In genomic region chr19:49761625-49762311, GRCh38 we compare ENCODE assay signal across 7 cellular contexts. TPM values are rescaled to one million over a fixed set of nuclear protein-coding genes. Genes with fewer than 3 reads are reported as not detected.
DNase-seq lines count a peak whose midpoint lies in the region; ATAC-seq and TF ChIP-seq lines count a peak whose summit lies in the region.

No MANE protein-coding gene starts in this region.

- peaks cover 7% of the 10 kb centered on the region for H3K4me1 ChIP-seq in HEK293 (ENCODE audit: control insufficient read depth, insufficient read depth, low read length)
- H3K4me1 ChIP-seq in RWPE2 (ENCODE audit: insufficient read depth, poor library complexity, severe bottlenecking), result peaks cover 8% of the 10 kb centered on the region
- peaks cover 34% of the 10 kb centered on the region for H3K4me1 ChIP-seq in skeletal muscle satellite cell (ENCODE audit: control insufficient read depth, insufficient read depth, low read length)

- no peak for TF ChIP-seq CTCF in HEK293 (tag by site-specific recombination; IDR thresholded peaks at IDR 0.05)
- peak; percentile 13 for TF ChIP-seq CTCF in RWPE2 (IDR thresholded peaks at IDR 0.05; ENCODE audit: poor library complexity, severe bottlenecking)
- peak; percentile 40 for TF ChIP-seq CTCF in fibroblast of pulmonary artery (IDR thresholded peaks at IDR 0.05; ENCODE audit: low read length, missing control alignments)

- H3K4me2 ChIP-seq in skeletal muscle satellite cell (ENCODE audit: low read length), result no peak overlapping the region

- CTCF ChIA-PET in HEK293 (lab: Yijun Ruan, JAX), result interaction anchor here (0.6 to 1.0 kb wide), 2 partner anchors 10 to 35 kb away, joined by 3 read pairs; no protein-coding TSS in a partner anchor

- H3K9me3 ChIP-seq in HEK293 (ENCODE audit: control insufficient read depth, insufficient read depth, low read depth, low read length), result no peaks in the 10 kb centered on the region
- H3K9me3 ChIP-seq in RWPE2 (ENCODE audit: severe bottlenecking), result no peaks in the 10 kb centered on the region
- H3K9me3 ChIP-seq in skeletal muscle satellite cell (replicated peaks; ENCODE audit: low read length), result no peaks in the 10 kb centered on the region

- peak overlapping the region; percentile 42 for H3K9ac ChIP-seq in skeletal muscle satellite cell (ENCODE audit: low read depth, low read length)

- no peaks in the 10 kb centered on the region for H3K36me3 ChIP-seq in HEK293 (ENCODE audit: control insufficient read depth in 2 of 2, insufficient read depth in 1 of 2, low read length in 2 of 2)
- no peaks in the 10 kb centered on the region for H3K36me3 ChIP-seq in RWPE2 (ENCODE audit: low read depth)
- no peaks in the 10 kb centered on the region for H3K36me3 ChIP-seq in skeletal muscle satellite cell (ENCODE audit: insufficient read depth, low read length)

- H3K27ac ChIP-seq in HEK293 (ENCODE audit: extremely low read depth, low read depth, low read length) (no peak overlapping the region), RWPE2 (ENCODE audit: poor library complexity, severe bottlenecking) (no peak overlapping the region)

- POLR2A ChIA-PET in HEK293 (lab: Yijun Ruan, JAX), result no interaction called here

- ATAC-seq in RWPE2 (ENCODE audit: low read depth) (no peak), GM18873 (IDR thresholded peaks at IDR 0.05; ENCODE audit: low FRiP score, unreplicated experiment) (no peak)

- no peak overlapping the region for H3K4me3 ChIP-seq in HEK293 (ENCODE audit: low read depth, low read length)
- no peak overlapping the region for H3K4me3 ChIP-seq in RWPE2 (ENCODE audit: severe bottlenecking)
- H3K4me3 ChIP-seq in fibroblast of pulmonary artery (replicated peaks; ENCODE audit: low read depth, low read length), result no peak overlapping the region
- no peak overlapping the region for H3K4me3 ChIP-seq in skeletal muscle satellite cell (ENCODE audit: low read length)

- DNase-seq in RWPE2 (ENCODE audit: low spot score) (no peak), fibroblast of pulmonary artery (ENCODE audit: low read depth) (peak; percentile 74), NCI-H510A (lab: John Stamatoyannopoulos, UW) (no peak), DMS79 treated with DMSO at 0.1 percent for 48 hours (lab: John Stamatoyannopoulos, UW) (no peak)

- no peaks in the 10 kb centered on the region for H3K27me3 ChIP-seq in RWPE2 (ENCODE audit: insufficient read depth, poor library complexity, severe bottlenecking)
- H3K27me3 ChIP-seq in skeletal muscle satellite cell (ENCODE audit: control insufficient read depth, insufficient read depth, low read length), result no peaks in the 10 kb centered on the region

TF ChIP-seq in HEK293, 187 proteins besides CTCF, POLR2A, EP300 and RAD21:
- TF ChIP-seq ZIC2 (tag by site-specific recombination; IDR thresholded peaks at IDR 0.05) (peak; percentile 66), ZBTB6 (tag by site-specific recombination; IDR thresholded peaks at IDR 0.05) (no peak)

RNA-seq across cellular contexts. Expression of gene TSKS, which starts 1.3 kb away (rescaled TPM):
- 1.5 and 1.7 TPM in 2 replicates for total RNA-seq in skeletal muscle satellite cell (2012; rRNA removed)

RNA-seq across cellular contexts. Expression of gene AP2A1, which starts 5.0 kb away (rescaled TPM):
- total RNA-seq in skeletal muscle satellite cell (2012; rRNA removed), result 113 and 132 TPM in 2 replicates

RNA-seq across cellular contexts. Expression of gene FUZ, which starts 51.3 kb away (rescaled TPM):
- 9.8 and 15.0 TPM in 2 replicates for total RNA-seq in skeletal muscle satellite cell (2012; rRNA removed)

RNA-seq across cellular contexts. Expression of gene MED25, which starts 56.3 kb away (rescaled TPM):
- total RNA-seq in skeletal muscle satellite cell (2012; rRNA removed), result 9.9 and 11.1 TPM in 2 replicates
